Comparison of ENCODE assay signal across 1 cellular context in genomic region chr5:32572778-32573480, GRCh38.
TF ChIP-seq lines count a peak whose summit lies in the region.

No MANE protein-coding gene starts in this region.

TF ChIP-seq in HepG2, 621 proteins besides CTCF, POLR2A, EP300 and RAD21 (continued from another document):
- TF ChIP-seq THAP9 (CRISPR knock-in tag; IDR thresholded peaks at IDR 0.05; ENCODE audit: borderline replicate concordance) (no peak), ZFAT (CRISPR knock-in tag; conservative IDR thresholded peaks at IDR 0.05) (no peak), TAF1 (CRISPR knock-in tag; IDR thresholded peaks at IDR 0.05) (no peak), ZNF574 (CRISPR knock-in tag; IDR thresholded peaks at IDR 0.05) (no peak)
